9 cellular contexts compared by ENCODE assay signal in genomic region chr7:76549855-76550248, GRCh38. TPM values are rescaled to one million over a fixed set of nuclear protein-coding genes. Genes with fewer than 3 reads are reported as not detected.
DNase-seq lines count a peak whose midpoint lies in the region; ATAC-seq and TF ChIP-seq lines count a peak whose summit lies in the region.
"Not testable (repeated sequence)": the region's sequence is repeated elsewhere in the genome, so short reads cannot be mapped to it uniquely, and the experiment has no call there.
"Had no signal": no experiment of that assay in that cellular context is flagged by ENCODE, and none has a peak within 500 bp of the region (broad histone marks: within the 10 kb centered on the region; RNA-seq: fewer than 3 reads in every experiment).

No MANE protein-coding gene starts in this region.

- in situ Hi-C loops in GM13976 (cut with MboI; ENCODE audit: low sequenced_read_pairs, unreplicated experiment) = not testable (repeated sequence)

- intact Hi-C loops in PC-3 (cut with micrococcal nuclease); activated T-helper 1 cell treated with anti-CD3 and anti-CD28 coated beads, Interleukin-12 subunit alpha, Interleukin-12 subunit beta, Interleukin-2, Interleukin-4 antibody, amounts not matched to agents 30 ng/mL and 10 ng/mL and 1 ng/mL, durations not matched to agents 14 hours and 24 hours and 36 hours (cut with micrococcal nuclease); dorsolateral prefrontal cortex (cut with DNase I); left ventricle myocardium superior (cut with micrococcal nuclease): not testable (repeated sequence)

- ATAC-seq in PC-3 (peak; percentile 2; the same call in 1 of the 2 replicates), left ventricle myocardium superior (peak; percentile 17)

- DNase-seq in GM13976 (ENCODE audit: low spot score) (peak; percentile 1), left ventricle myocardium superior (peak; percentile 28)
- DNase-seq in PC-3, dorsolateral prefrontal cortex: not testable (repeated sequence)
- peak; percentile 3 for DNase-seq in activated T-helper 1 cell treated with anti-CD3 and anti-CD28 coated beads, Interleukin-12 subunit alpha, Interleukin-12 subunit beta, Interleukin-2, Interleukin-4 antibody, amounts not matched to agents 30 ng/mL and 10 ng/mL and 1 ng/mL, durations not matched to agents 14 hours and 24 hours and 36 hours (ENCODE audit: low spot score)

- H4K20me1 ChIP-seq in PC-3 (ENCODE audit: low read length) = not testable (repeated sequence)

- CTCF ChIA-PET in PC-3 (lab: Charles Lee) = not testable (repeated sequence)

- peaks cover 24% of the 10 kb centered on the region for H3K4me1 Mint-ChIP-seq in activated T-helper 1 cell treated with anti-CD3 and anti-CD28 coated beads, Interleukin-12 subunit alpha, Interleukin-12 subunit beta, Interleukin-2, Interleukin-4 antibody, amounts not matched to agents 30 ng/mL and 10 ng/mL and 1 ng/mL, durations not matched to agents 14 hours and 24 hours and 36 hours (ENCODE audit: low read depth)

- not testable (repeated sequence) for BruUV-seq in PC-3 (replicated peaks; lab: Mats Ljungman, UMichigan)

- H3K36me3 ChIP-seq in PC-3 (ENCODE audit: low read depth, low read length); muscle layer of duodenum (ENCODE audit: control insufficient read depth in 1 of 2, insufficient read depth in 2 of 2, low read length in 2 of 2): not testable (repeated sequence)

- not testable (repeated sequence) for H3K9me3 Mint-ChIP-seq in activated T-helper 1 cell treated with anti-CD3 and anti-CD28 coated beads, Interleukin-12 subunit alpha, Interleukin-12 subunit beta, Interleukin-2, Interleukin-4 antibody, amounts not matched to agents 30 ng/mL and 10 ng/mL and 1 ng/mL, durations not matched to agents 14 hours and 24 hours and 36 hours

- H3K27me3 Mint-ChIP-seq in activated T-helper 1 cell treated with anti-CD3 and anti-CD28 coated beads, Interleukin-12 subunit alpha, Interleukin-12 subunit beta, Interleukin-2, Interleukin-4 antibody, amounts not matched to agents 30 ng/mL and 10 ng/mL and 1 ng/mL, durations not matched to agents 14 hours and 24 hours and 36 hours (ENCODE audit: insufficient read depth) = not testable (repeated sequence)

- not testable (repeated sequence) for H3K27me3 ChIP-seq in PC-3 (ENCODE audit: low read length); dorsolateral prefrontal cortex; muscle layer of duodenum (ENCODE audit: low read depth, low read length)

- H3K4me2 ChIP-seq in PC-3 (ENCODE audit: low read length) = peak overlapping the region; percentile 81

- peak overlapping the region; percentile 95 for H3K4me3 Mint-ChIP-seq in activated T-helper 1 cell treated with anti-CD3 and anti-CD28 coated beads, Interleukin-12 subunit alpha, Interleukin-12 subunit beta, Interleukin-2, Interleukin-4 antibody, amounts not matched to agents 30 ng/mL and 10 ng/mL and 1 ng/mL, durations not matched to agents 14 hours and 24 hours and 36 hours

- H3K27ac ChIP-seq in 22Rv1 (peak overlapping the region; percentile 69), PC-3 (ENCODE audit: low read length) (peak overlapping the region; percentile 76), dorsolateral prefrontal cortex (peak overlapping the region in 50 of 59 donors; percentile 53 to 97 (median 86)), skin epidermis (peak overlapping the region; percentile 71 to 100 (median 96))
- not testable (repeated sequence) for H3K27ac ChIP-seq in muscle layer of duodenum (ENCODE audit: low read length)

- H3K9ac ChIP-seq in PC-3 (ENCODE audit: low read length) = peak overlapping the region; percentile 99

- H3K9me2 ChIP-seq in PC-3 (replicated peaks; ENCODE audit: low read length) = not testable (repeated sequence)

- peaks cover 41% of the 10 kb centered on the region for H3K79me2 ChIP-seq in PC-3 (ENCODE audit: low read length)

- POLR2A ChIA-PET in PC-3 (lab: Charles Lee; ENCODE audit: unreplicated experiment) = not testable (repeated sequence)

- not testable (repeated sequence) for H3K4me1 ChIP-seq in PC-3 (ENCODE audit: insufficient read depth, low read length); muscle layer of duodenum (ENCODE audit: control insufficient read depth in 1 of 2, insufficient read depth in 2 of 2, low read length in 2 of 2)

- H3F3A ChIP-seq in PC-3 (ENCODE audit: low read length, unreplicated experiment) = not testable (repeated sequence)

- H2AFZ ChIP-seq in PC-3 (ENCODE audit: low read length) = not testable (repeated sequence)

- H3K9me3 ChIP-seq in PC-3 (ENCODE audit: low read length); muscle layer of duodenum (ENCODE audit: control insufficient read depth in 1 of 2, low read length in 2 of 2): not testable (repeated sequence)

- H3K36me3 Mint-ChIP-seq in activated T-helper 1 cell treated with anti-CD3 and anti-CD28 coated beads, Interleukin-12 subunit alpha, Interleukin-12 subunit beta, Interleukin-2, Interleukin-4 antibody, amounts not matched to agents 30 ng/mL and 10 ng/mL and 1 ng/mL, durations not matched to agents 14 hours and 24 hours and 36 hours (ENCODE audit: low read depth) = peaks cover 13% of the 10 kb centered on the region

- H3K27ac Mint-ChIP-seq in activated T-helper 1 cell treated with anti-CD3 and anti-CD28 coated beads, Interleukin-12 subunit alpha, Interleukin-12 subunit beta, Interleukin-2, Interleukin-4 antibody, amounts not matched to agents 30 ng/mL and 10 ng/mL and 1 ng/mL, durations not matched to agents 14 hours and 24 hours and 36 hours = peak overlapping the region; percentile 76

- H3K4me3 ChIP-seq in PC-3 (ENCODE audit: low read length) (peak overlapping the region; percentile 85), dorsolateral prefrontal cortex (peak overlapping the region; percentile 57 to 98 (median 92)), muscle layer of duodenum (ENCODE audit: low read depth in 1 of 2, low read length in 2 of 2) (peak overlapping the region; percentile 34 to 74), skin epidermis (peak overlapping the region; percentile 62 to 100 (median 92))

- TF ChIP-seq CTCF in 22Rv1 (IDR thresholded peaks at IDR 0.05); GM13976 (IDR thresholded peaks at IDR 0.05; ENCODE audit: borderline replicate concordance, control extremely low read depth, extremely low read depth, insufficient read depth, missing control alignments); PC-3 (conservative IDR thresholded peaks at IDR 0.05; ENCODE audit: low read depth, low read length); dorsolateral prefrontal cortex (IDR thresholded peaks at IDR 0.05 in 54 of 56, conservative IDR thresholded peaks at IDR 0.05 in 2 of 56; ENCODE audit: low read depth in 1 of 56, partially characterized antibody in 56 of 56): not testable (repeated sequence)

RNA-seq across cellular contexts. Expression of gene SPDYE16, which starts 6.8 kb away (rescaled TPM):
- total RNA-seq in PC-3 (2014; rRNA removed) = not detected in 2 replicates
- 0.15 TPM in 1 of 2 replicates, not detected in the other for total RNA-seq in activated T-helper 1 cell treated with anti-CD3 and anti-CD28 coated beads, Interleukin-12 subunit alpha, Interleukin-12 subunit beta, Interleukin-2, Interleukin-4 antibody, amounts not matched to agents 30 ng/mL and 10 ng/mL and 1 ng/mL, durations not matched to agents 14 hours and 24 hours and 36 hours
- 1 to 10 TPM in 51 of 120 experiments, under 1 TPM in 53, not detected in 16; 0.22 to 3.6 (median 0.98) TPM for total RNA-seq in dorsolateral prefrontal cortex
- total RNA-seq in left ventricle myocardium superior = not detected
- total RNA-seq: glomerular endothelial cell had no signal

RNA-seq across cellular contexts. Expression of gene UPK3B, which starts 39.5 kb away (rescaled TPM):
- total RNA-seq in PC-3 (2014; rRNA removed) (3.0 and 10.7 TPM in 2 replicates), dorsolateral prefrontal cortex (1 to 10 TPM in 109 of 120 experiments, under 1 TPM in 10, not detected in 1; 0.50 to 8.0 (median 2.4) TPM), left ventricle myocardium superior (2.2 TPM)
- total RNA-seq in activated T-helper 1 cell treated with anti-CD3 and anti-CD28 coated beads, Interleukin-12 subunit alpha, Interleukin-12 subunit beta, Interleukin-2, Interleukin-4 antibody, amounts not matched to agents 30 ng/mL and 10 ng/mL and 1 ng/mL, durations not matched to agents 14 hours and 24 hours and 36 hours = 1.1 and 1.2 TPM in 2 replicates
